ENCODE assay signal across 1 cellular context in the genomic region with DNA sequence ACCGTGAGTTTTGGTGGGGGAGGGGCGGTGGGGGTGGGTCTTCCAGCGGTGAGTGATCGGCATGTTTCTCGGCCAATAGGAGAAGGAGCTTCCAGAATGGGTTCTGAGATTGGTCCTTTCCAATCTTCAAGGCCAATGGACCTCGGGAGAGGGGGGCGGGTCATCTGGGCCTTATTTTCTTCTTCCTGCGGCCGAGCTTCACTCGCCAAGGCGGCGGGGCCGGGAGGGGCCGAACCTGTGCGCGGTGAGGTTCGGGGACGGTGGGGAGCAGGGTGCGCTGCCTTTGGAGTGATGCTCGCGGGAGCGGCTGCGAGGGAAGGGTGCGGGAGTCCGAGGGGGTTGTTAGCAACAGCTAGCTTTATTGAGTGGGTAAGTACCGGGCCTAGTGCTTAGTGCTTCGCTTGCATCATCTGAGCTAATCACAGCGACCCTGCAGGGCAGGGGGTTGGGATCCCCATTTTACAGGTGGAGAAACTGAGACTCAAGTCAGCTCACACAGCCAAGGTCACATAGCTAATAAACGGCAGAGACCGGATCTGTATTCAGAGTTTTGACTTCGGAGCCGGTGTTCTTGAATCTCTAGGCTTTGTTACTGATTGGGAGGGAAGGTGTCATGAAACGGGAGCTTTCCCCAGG.
A peak's percentile ranks its signal among the peaks of the same experiment; 100 is the strongest.
TF ChIP-seq lines count a peak whose summit lies in the region.

No MANE protein-coding gene starts in this region.

TF ChIP-seq in HepG2, 621 proteins besides CTCF, POLR2A, EP300 and RAD21 (continued from another document and continues in another):
- TF ChIP-seq DNMT1 (CRISPR knock-in tag; IDR thresholded peaks at IDR 0.05) (no peak), ZNF746 (CRISPR knock-in tag; IDR thresholded peaks at IDR 0.05) (no peak), SALL1 (CRISPR knock-in tag; IDR thresholded peaks at IDR 0.05) (peak; percentile 72), AKAP8 (CRISPR knock-in tag; IDR thresholded peaks at IDR 0.05) (no peak), MED8 (CRISPR knock-in tag; IDR thresholded peaks at IDR 0.05; ENCODE audit: insufficient replicate concordance) (peak; percentile 47), ZNF224 (CRISPR knock-in tag; IDR thresholded peaks at IDR 0.05) (no peak), GABPB1 (CRISPR knock-in tag; IDR thresholded peaks at IDR 0.05) (peak; percentile 69), ZFYVE20 (CRISPR knock-in tag; IDR thresholded peaks at IDR 0.05; ENCODE audit: borderline replicate concordance, low read depth) (no peak), KDM3A (CRISPR knock-in tag; IDR thresholded peaks at IDR 0.05; ENCODE audit: low read depth) (0 out of 2 replicates have a peak, but pooled peaks have one; percentile 56), ZNF800 (CRISPR knock-in tag; IDR thresholded peaks at IDR 0.05) (no peak), ZNF768 (CRISPR knock-in tag; IDR thresholded peaks at IDR 0.05) (peak; percentile 80; the same call in 1 of the 2 replicates), HINFP (CRISPR knock-in tag; IDR thresholded peaks at IDR 0.05; ENCODE audit: low read depth) (no peak), NR2F1 (CRISPR knock-in tag; IDR thresholded peaks at IDR 0.05) (0 out of 4 replicates have a peak, but pooled peaks of 1 of the 2 experiments have one; percentile 18), TARDBP (CRISPR knock-in tag; IDR thresholded peaks at IDR 0.05) (0 out of 2 replicates have a peak, but pooled peaks have one; percentile 40), ZNF547 (CRISPR knock-in tag; IDR thresholded peaks at IDR 0.05) (no peak), ZNF703 (CRISPR knock-in tag; IDR thresholded peaks at IDR 0.05; ENCODE audit: borderline replicate concordance) (no peak), PAWR (CRISPR knock-in tag; IDR thresholded peaks at IDR 0.05; ENCODE audit: borderline replicate concordance) (no peak), HNRNPL (IDR thresholded peaks at IDR 0.05; ENCODE audit: low read depth, low read length) (no peak), SIN3B (IDR thresholded peaks at IDR 0.05; ENCODE audit: low read length) (no peak; the same call in 1 of the 2 replicates), TCF12 (IDR thresholded peaks at IDR 0.05) (no peak), TCF12 (CRISPR knock-in tag; IDR thresholded peaks at IDR 0.05) (peak; percentile 61; the same call in 1 of the 2 replicates), ZKSCAN5 (CRISPR knock-in tag; IDR thresholded peaks at IDR 0.05) (no peak), ZNF234 (CRISPR knock-in tag; conservative IDR thresholded peaks at IDR 0.05) (no peak), THAP7 (CRISPR knock-in tag; IDR thresholded peaks at IDR 0.05) (0 out of 2 replicates have a peak, but pooled peaks have one; percentile 47), MAF1 (CRISPR knock-in tag; IDR thresholded peaks at IDR 0.05; ENCODE audit: borderline replicate concordance) (no peak), GLI4 (CRISPR knock-in tag; IDR thresholded peaks at IDR 0.05; ENCODE audit: borderline replicate concordance) (no peak), RORA (CRISPR knock-in tag; IDR thresholded peaks at IDR 0.05) (no peak), MAZ (IDR thresholded peaks at IDR 0.05; ENCODE audit: borderline replicate concordance, low read depth, low read length) (peak; percentile 52; the same call in 1 of the 2 replicates), MAZ (CRISPR knock-in tag; IDR thresholded peaks at IDR 0.05; ENCODE audit: low read depth) (peak; percentile 89), ZBTB42 (CRISPR knock-in tag; IDR thresholded peaks at IDR 0.05) (no peak; the same call in 1 of the 2 replicates), ZNF7 (CRISPR knock-in tag; IDR thresholded peaks at IDR 0.05) (no peak), ZNF773 (CRISPR knock-in tag; IDR thresholded peaks at IDR 0.05; ENCODE audit: borderline replicate concordance) (0 out of 2 replicates have a peak, but pooled peaks have one; percentile 34), ZNF567 (CRISPR knock-in tag; IDR thresholded peaks at IDR 0.05; ENCODE audit: borderline replicate concordance) (no peak), FOXK1 (CRISPR knock-in tag; IDR thresholded peaks at IDR 0.05; ENCODE audit: borderline replicate concordance, low read depth) (no peak), ATF3 (CRISPR knock-in tag; IDR thresholded peaks at IDR 0.05) (peak; percentile 46; the same call in 1 of the 2 replicates), MYPOP (CRISPR knock-in tag; IDR thresholded peaks at IDR 0.05) (no peak), KAT7 (CRISPR knock-in tag; IDR thresholded peaks at IDR 0.05; ENCODE audit: borderline replicate concordance) (peak; percentile 53; the same call in 1 of the 2 replicates), ZNF441 (CRISPR knock-in tag; IDR thresholded peaks at IDR 0.05; ENCODE audit: borderline replicate concordance) (no peak; the same call in 1 of the 2 replicates)
- TF ChIP-seq, protein P1, sequence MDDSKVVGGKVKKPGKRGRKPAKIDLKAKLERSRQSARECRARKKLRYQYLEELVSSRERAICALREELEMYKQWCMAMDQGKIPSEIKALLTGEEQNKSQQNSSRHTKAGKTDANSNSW (CRISPR knock-in tag; IDR thresholded peaks at IDR 0.05; ENCODE audit: borderline replicate concordance): no peak
- TF ChIP-seq, protein P2, sequence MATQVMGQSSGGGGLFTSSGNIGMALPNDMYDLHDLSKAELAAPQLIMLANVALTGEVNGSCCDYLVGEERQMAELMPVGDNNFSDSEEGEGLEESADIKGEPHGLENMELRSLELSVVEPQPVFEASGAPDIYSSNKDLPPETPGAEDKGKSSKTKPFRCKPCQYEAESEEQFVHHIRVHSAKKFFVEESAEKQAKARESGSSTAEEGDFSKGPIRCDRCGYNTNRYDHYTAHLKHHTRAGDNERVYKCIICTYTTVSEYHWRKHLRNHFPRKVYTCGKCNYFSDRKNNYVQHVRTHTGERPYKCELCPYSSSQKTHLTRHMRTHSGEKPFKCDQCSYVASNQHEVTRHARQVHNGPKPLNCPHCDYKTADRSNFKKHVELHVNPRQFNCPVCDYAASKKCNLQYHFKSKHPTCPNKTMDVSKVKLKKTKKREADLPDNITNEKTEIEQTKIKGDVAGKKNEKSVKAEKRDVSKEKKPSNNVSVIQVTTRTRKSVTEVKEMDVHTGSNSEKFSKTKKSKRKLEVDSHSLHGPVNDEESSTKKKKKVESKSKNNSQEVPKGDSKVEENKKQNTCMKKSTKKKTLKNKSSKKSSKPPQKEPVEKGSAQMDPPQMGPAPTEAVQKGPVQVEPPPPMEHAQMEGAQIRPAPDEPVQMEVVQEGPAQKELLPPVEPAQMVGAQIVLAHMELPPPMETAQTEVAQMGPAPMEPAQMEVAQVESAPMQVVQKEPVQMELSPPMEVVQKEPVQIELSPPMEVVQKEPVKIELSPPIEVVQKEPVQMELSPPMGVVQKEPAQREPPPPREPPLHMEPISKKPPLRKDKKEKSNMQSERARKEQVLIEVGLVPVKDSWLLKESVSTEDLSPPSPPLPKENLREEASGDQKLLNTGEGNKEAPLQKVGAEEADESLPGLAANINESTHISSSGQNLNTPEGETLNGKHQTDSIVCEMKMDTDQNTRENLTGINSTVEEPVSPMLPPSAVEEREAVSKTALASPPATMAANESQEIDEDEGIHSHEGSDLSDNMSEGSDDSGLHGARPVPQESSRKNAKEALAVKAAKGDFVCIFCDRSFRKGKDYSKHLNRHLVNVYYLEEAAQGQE (IDR thresholded peaks at IDR 0.05; ENCODE audit: borderline replicate concordance in 1 of 2, low read depth in 1 of 2, low read length in 2 of 2): no peak
- TF ChIP-seq, protein P3, sequence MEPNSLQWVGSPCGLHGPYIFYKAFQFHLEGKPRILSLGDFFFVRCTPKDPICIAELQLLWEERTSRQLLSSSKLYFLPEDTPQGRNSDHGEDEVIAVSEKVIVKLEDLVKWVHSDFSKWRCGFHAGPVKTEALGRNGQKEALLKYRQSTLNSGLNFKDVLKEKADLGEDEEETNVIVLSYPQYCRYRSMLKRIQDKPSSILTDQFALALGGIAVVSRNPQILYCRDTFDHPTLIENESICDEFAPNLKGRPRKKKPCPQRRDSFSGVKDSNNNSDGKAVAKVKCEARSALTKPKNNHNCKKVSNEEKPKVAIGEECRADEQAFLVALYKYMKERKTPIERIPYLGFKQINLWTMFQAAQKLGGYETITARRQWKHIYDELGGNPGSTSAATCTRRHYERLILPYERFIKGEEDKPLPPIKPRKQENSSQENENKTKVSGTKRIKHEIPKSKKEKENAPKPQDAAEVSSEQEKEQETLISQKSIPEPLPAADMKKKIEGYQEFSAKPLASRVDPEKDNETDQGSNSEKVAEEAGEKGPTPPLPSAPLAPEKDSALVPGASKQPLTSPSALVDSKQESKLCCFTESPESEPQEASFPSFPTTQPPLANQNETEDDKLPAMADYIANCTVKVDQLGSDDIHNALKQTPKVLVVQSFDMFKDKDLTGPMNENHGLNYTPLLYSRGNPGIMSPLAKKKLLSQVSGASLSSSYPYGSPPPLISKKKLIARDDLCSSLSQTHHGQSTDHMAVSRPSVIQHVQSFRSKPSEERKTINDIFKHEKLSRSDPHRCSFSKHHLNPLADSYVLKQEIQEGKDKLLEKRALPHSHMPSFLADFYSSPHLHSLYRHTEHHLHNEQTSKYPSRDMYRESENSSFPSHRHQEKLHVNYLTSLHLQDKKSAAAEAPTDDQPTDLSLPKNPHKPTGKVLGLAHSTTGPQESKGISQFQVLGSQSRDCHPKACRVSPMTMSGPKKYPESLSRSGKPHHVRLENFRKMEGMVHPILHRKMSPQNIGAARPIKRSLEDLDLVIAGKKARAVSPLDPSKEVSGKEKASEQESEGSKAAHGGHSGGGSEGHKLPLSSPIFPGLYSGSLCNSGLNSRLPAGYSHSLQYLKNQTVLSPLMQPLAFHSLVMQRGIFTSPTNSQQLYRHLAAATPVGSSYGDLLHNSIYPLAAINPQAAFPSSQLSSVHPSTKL (CRISPR knock-in tag; IDR thresholded peaks at IDR 0.05): peak; percentile 63
- TF ChIP-seq, protein P4, sequence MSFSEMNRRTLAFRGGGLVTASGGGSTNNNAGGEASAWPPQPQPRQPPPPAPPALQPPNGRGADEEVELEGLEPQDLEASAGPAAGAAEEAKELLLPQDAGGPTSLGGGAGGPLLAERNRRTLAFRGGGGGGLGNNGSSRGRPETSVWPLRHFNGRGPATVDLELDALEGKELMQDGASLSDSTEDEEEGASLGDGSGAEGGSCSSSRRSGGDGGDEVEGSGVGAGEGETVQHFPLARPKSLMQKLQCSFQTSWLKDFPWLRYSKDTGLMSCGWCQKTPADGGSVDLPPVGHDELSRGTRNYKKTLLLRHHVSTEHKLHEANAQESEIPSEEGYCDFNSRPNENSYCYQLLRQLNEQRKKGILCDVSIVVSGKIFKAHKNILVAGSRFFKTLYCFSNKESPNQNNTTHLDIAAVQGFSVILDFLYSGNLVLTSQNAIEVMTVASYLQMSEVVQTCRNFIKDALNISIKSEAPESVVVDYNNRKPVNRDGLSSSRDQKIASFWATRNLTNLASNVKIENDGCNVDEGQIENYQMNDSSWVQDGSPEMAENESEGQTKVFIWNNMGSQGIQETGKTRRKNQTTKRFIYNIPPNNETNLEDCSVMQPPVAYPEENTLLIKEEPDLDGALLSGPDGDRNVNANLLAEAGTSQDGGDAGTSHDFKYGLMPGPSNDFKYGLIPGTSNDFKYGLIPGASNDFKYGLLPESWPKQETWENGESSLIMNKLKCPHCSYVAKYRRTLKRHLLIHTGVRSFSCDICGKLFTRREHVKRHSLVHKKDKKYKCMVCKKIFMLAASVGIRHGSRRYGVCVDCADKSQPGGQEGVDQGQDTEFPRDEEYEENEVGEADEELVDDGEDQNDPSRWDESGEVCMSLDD (CRISPR knock-in tag; IDR thresholded peaks at IDR 0.05; ENCODE audit: borderline replicate concordance): 0 out of 2 replicates have a peak, but pooled peaks have one; percentile 50
- TF ChIP-seq, protein P5, sequence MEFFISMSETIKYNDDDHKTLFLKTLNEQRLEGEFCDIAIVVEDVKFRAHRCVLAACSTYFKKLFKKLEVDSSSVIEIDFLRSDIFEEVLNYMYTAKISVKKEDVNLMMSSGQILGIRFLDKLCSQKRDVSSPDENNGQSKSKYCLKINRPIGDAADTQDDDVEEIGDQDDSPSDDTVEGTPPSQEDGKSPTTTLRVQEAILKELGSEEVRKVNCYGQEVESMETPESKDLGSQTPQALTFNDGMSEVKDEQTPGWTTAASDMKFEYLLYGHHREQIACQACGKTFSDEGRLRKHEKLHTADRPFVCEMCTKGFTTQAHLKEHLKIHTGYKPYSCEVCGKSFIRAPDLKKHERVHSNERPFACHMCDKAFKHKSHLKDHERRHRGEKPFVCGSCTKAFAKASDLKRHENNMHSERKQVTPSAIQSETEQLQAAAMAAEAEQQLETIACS (CRISPR knock-in tag; IDR thresholded peaks at IDR 0.05): no peak
